ENCODE assay signal across 10 cellular contexts in genomic region chr13:45194081-45194939, GRCh38. TPM values are rescaled to one million over a fixed set of nuclear protein-coding genes. Genes with fewer than 3 reads are reported as not detected.
DNase-seq lines count a peak whose midpoint lies in the region; ATAC-seq, FAIRE-seq and TF ChIP-seq lines count a peak whose summit lies in the region.
"Had no signal": no experiment of that assay in that cellular context is flagged by ENCODE, and none has a peak within 500 bp of the region (broad histone marks: within the 10 kb centered on the region; RNA-seq: fewer than 3 reads in every experiment).

No MANE protein-coding gene starts in this region.

- H3K9ac ChIP-seq in PC-3 (ENCODE audit: low read length) = no peak overlapping the region

- TF ChIP-seq CTCF in AG09309 (IDR thresholded peaks at IDR 0.05; ENCODE audit: control insufficient read depth, insufficient read depth, low read depth, low read length, missing control alignments) (peak; percentile 65), esophagus muscularis mucosa (IDR thresholded peaks at IDR 0.05) (peak; percentile 49 to 61 (median 53)), right lobe of liver (IDR thresholded peaks at IDR 0.05) (peak; percentile 10 to 37 (median 30)), PC-3 (conservative IDR thresholded peaks at IDR 0.05; ENCODE audit: low read depth, low read length) (no peak)

- H3K9me3 ChIP-seq in esophagus muscularis mucosa (no peaks in the 10 kb centered on the region), right lobe of liver (no peaks in the 10 kb centered on the region), PC-3 (ENCODE audit: low read length) (no peaks in the 10 kb centered on the region)

- H3K4me3 ChIP-seq in AG09309 (ENCODE audit: control insufficient read depth, low read depth, low read length) = no peak overlapping the region
- H3K4me3 ChIP-seq in esophagus muscularis mucosa = no peak overlapping the region
- no peak overlapping the region for H3K4me3 ChIP-seq in right lobe of liver
- no peak overlapping the region for H3K4me3 ChIP-seq in PC-3 (ENCODE audit: low read length)

- intact Hi-C loops in esophagus muscularis mucosa (cut with DNase I) = loop anchor here (2.0 kb wide), 1 partner anchor 86 kb away; no protein-coding TSS in a partner anchor
- intact Hi-C loops in right lobe of liver (cut with DNase I) = no loop called here
- intact Hi-C loops in PC-3 (cut with micrococcal nuclease) = no loop called here

- CTCF ChIA-PET in PC-3 (lab: Charles Lee) = no interaction called here

- ATAC-seq in right lobe of liver (peak; percentile 40 to 58 (median 57)), HG03457 (IDR thresholded peaks at IDR 0.05; ENCODE audit: unreplicated experiment) (no peak), PC-3 (no peak)

- peaks cover 81% of the 10 kb centered on the region for H3K79me2 ChIP-seq in PC-3 (ENCODE audit: low read length)

- BruUV-seq in PC-3 (replicated peaks; lab: Mats Ljungman, UMichigan) = no TSS peak

- H3K27me3 ChIP-seq in esophagus muscularis mucosa (no peaks in the 10 kb centered on the region), right lobe of liver (no peaks in the 10 kb centered on the region), PC-3 (ENCODE audit: low read length) (no peaks in the 10 kb centered on the region)

- no peak for TF ChIP-seq EP300 in esophagus muscularis mucosa (IDR thresholded peaks at IDR 0.05)

- no peaks in the 10 kb centered on the region for H4K20me1 ChIP-seq in PC-3 (ENCODE audit: low read length)

- no peak overlapping the region for H3K4me2 ChIP-seq in PC-3 (ENCODE audit: low read length)

- no peaks in the 10 kb centered on the region for H3F3A ChIP-seq in PC-3 (ENCODE audit: low read length, unreplicated experiment)

- TF ChIP-seq POLR2A in esophagus muscularis mucosa (IDR thresholded peaks at IDR 0.05; ENCODE audit: low read depth) (no peak), right lobe of liver (IDR thresholded peaks at IDR 0.05) (no peak)

- H3K27ac ChIP-seq in esophagus muscularis mucosa (replicated peaks in 1 of 4) (no peak overlapping the region), right lobe of liver (no peak overlapping the region), PC-3 (ENCODE audit: low read length) (no peak overlapping the region)

- DNase-seq in AG09309 (ENCODE audit: low read depth) = no peak
- peak; percentile 63 for DNase-seq in RCC 7860 (ENCODE audit: low spot score)
- DNase-seq in esophagus muscularis mucosa (ENCODE audit: extremely low spot score) = no peak
- peak in 1 of 3 donors; percentile 51 for DNase-seq in right lobe of liver
- no peak for DNase-seq in GF-D8 (lab: John Stamatoyannopoulos, UW)
- no peak for DNase-seq in T-helper 9 cell
- no peak for DNase-seq in PC-3
- DNase-seq: activated CD4-positive, alpha-beta T cell treated with anti-CD3 and anti-CD28 coated beads for 1 hour had no signal

- H3K9me2 ChIP-seq in PC-3 (replicated peaks; ENCODE audit: low read length) = no peaks in the 10 kb centered on the region

- H3K36me3 ChIP-seq in esophagus muscularis mucosa (peaks cover 0 to 5% (median 0%) of the 10 kb centered on the region in 4 donors), right lobe of liver (no peaks in the 10 kb centered on the region), PC-3 (ENCODE audit: low read depth, low read length) (peaks cover 6% of the 10 kb centered on the region; the same call in 1 of the 2 replicates)

- H2AFZ ChIP-seq in PC-3 (ENCODE audit: low read length) = no peak overlapping the region

- WGBS in esophagus muscularis mucosa = 59% methylated on average over 15 of the region's 15 CpGs
- 70% methylated on average over 15 of the region's 15 CpGs for WGBS in right lobe of liver (ENCODE audit: insufficient coverage, low coverage, low lambda C conversion rate, missing lambda C conversion rate)

- POLR2A ChIA-PET in PC-3 (lab: Charles Lee; ENCODE audit: unreplicated experiment) = no interaction called here

- peaks cover 0 to 8% (median 2%) of the 10 kb centered on the region in 4 donors for H3K4me1 ChIP-seq in esophagus muscularis mucosa
- H3K4me1 ChIP-seq in right lobe of liver = peaks cover 0 to 13% (median 2%) of the 10 kb centered on the region in 4 donors
- H3K4me1 ChIP-seq in PC-3 (ENCODE audit: insufficient read depth, low read length) = peaks cover 40% of the 10 kb centered on the region

- peak; percentile 83 for FAIRE-seq in RCC 7860 (lab: Jason Lieb, UNC)

RNA-seq across cellular contexts. Expression of gene KCTD4, which starts 6.5 kb away (rescaled TPM):
- total RNA-seq in esophagus muscularis mucosa = not detected
- not detected for total RNA-seq in right lobe of liver
- total RNA-seq in PC-3 (2014; rRNA removed) = not detected in 2 replicates
- total RNA-seq: progenitor cell of endocrine pancreas had no signal

Comparison
In these comparisons a context has a peak if more than half of its experiments do, and no peak if none do; other contexts are left out.
1. ATAC-seq: peak in right lobe of liver (4 of 4); none in HG03457 (single experiment) and PC-3 (single experiment).